8 cellular contexts compared by ENCODE assay signal in the genomic region with DNA sequence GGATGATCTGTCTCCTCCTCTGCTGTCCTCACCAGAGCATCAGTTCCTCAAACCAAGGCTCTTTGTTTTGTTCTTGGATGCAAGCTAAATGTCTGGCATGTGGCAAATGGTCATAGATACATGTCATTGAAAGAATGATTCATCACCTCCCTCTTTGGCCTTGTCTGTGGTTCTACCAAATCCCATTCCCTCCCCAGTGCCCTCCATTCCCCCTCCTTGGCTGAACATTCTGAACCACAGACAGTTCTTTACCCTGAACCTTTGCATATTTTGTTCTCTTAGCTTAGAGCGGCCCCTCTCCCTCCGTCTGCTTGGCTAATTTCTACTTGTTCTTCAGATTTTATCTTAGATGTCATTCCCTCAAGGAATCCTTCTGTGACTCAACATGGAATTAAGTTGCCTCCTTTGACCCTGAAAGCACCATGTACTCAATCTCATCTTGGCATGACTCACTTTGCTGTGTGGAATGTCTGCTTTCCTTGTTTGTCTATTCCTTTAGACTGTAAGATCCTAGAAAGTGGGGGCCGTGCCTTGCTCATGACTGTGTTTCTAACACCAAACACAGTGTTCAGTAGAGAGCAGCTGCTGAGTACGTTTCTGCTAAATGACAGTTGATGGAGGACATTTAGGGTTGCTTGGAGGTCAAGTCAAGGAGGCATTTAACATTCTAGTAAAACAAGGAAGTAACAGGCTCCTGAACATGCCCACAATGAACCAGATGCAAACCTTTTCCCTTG. TPM values are rescaled to one million over a fixed set of nuclear protein-coding genes. Genes with fewer than 3 reads are reported as not detected.
A peak's percentile ranks its signal among the peaks of the same experiment; 100 is the strongest.
DNase-seq lines count a peak whose midpoint lies in the region; ATAC-seq and TF ChIP-seq lines count a peak whose summit lies in the region.

No MANE protein-coding gene starts in this region.

- no peak for DNase-seq in CD4-positive, CD25-positive, alpha-beta regulatory T cell
- peak; percentile 73 for DNase-seq in NB4 (ENCODE audit: low read depth)
- DNase-seq in dedifferentiated amniotic fluid mesenchymal stem cell (ENCODE audit: extremely low spot score), result peak; percentile 94
- DNase-seq in NCI-H2107 treated with DMSO at 0.1 percent for 48 hours (lab: John Stamatoyannopoulos, UW; ENCODE audit: unreplicated experiment), result no peak
- no peak for DNase-seq in hippocampal formation (lab: John Stamatoyannopoulos, UW)
- DNase-seq in A673 (ENCODE audit: low spot score), result no peak

- peak overlapping the region; percentile 66 to 77 (median 76) for H3K4me3 Mint-ChIP-seq in CD4-positive, CD25-positive, alpha-beta regulatory T cell
- H3K4me3 Mint-ChIP-seq in nephron, result peak overlapping the region in 1 of 3 experiments; percentile 27

- H3K9me3 Mint-ChIP-seq in CD4-positive, CD25-positive, alpha-beta regulatory T cell, result no peaks in the 10 kb centered on the region
- H3K9me3 Mint-ChIP-seq in nephron, result no peaks in the 10 kb centered on the region

- no peaks in the 10 kb centered on the region for H3K9me3 ChIP-seq in CD4-positive, CD25-positive, alpha-beta regulatory T cell (ENCODE audit: control insufficient read depth in 2 of 2, low read length in 2 of 2)
- H3K9me3 ChIP-seq in A673 (ENCODE audit: low read depth, low read length, poor library complexity, severe bottlenecking), result no peaks in the 10 kb centered on the region

- H3K4me3 ChIP-seq in CD4-positive, CD25-positive, alpha-beta regulatory T cell (ENCODE audit: low read depth, low read length), result peak overlapping the region; percentile 38
- no peak overlapping the region for H3K4me3 ChIP-seq in NB4 (ENCODE audit: low read depth, low read length)
- no peak overlapping the region for H3K4me3 ChIP-seq in A673 (ENCODE audit: low read depth, low read length, poor library complexity, severe bottlenecking)

- H3K27ac Mint-ChIP-seq in CD4-positive, CD25-positive, alpha-beta regulatory T cell, result peak overlapping the region; percentile 83 to 90 (median 84)
- H3K27ac Mint-ChIP-seq in nephron, result peak overlapping the region; percentile 58 to 88 (median 83)

- no TSS peak for BruUV-seq in A673 (replicated peaks; lab: Mats Ljungman, UMichigan)

- no peak for TF ChIP-seq CTCF in NB4 (IDR thresholded peaks at IDR 0.05; ENCODE audit: low read depth, low read length)
- TF ChIP-seq CTCF in nephron (IDR thresholded peaks at IDR 0.05; ENCODE audit: unreplicated experiment in 3 of 3), result no peak
- TF ChIP-seq CTCF in A673 (conservative IDR thresholded peaks at IDR 0.05; ENCODE audit: low read depth, low read length), result no peak

- no peak for TF ChIP-seq POLR2A in NB4 (IDR thresholded peaks at IDR 0.05; ENCODE audit: extremely low read depth, insufficient read length)

- H3K4me1 ChIP-seq in CD4-positive, CD25-positive, alpha-beta regulatory T cell (ENCODE audit: control insufficient read depth, insufficient read depth, low read length, poor library complexity, severe bottlenecking), result peaks cover 54% of the 10 kb centered on the region
- H3K4me1 ChIP-seq in A673 (ENCODE audit: insufficient read depth, low read length, poor library complexity, severe bottlenecking), result peaks cover 18% of the 10 kb centered on the region

- H3K27me3 ChIP-seq in CD4-positive, CD25-positive, alpha-beta regulatory T cell (ENCODE audit: control insufficient read depth, insufficient read depth, low read length), result no peaks in the 10 kb centered on the region
- no peaks in the 10 kb centered on the region for H3K27me3 ChIP-seq in A673 (replicated peaks; ENCODE audit: insufficient read depth, low read depth, low read length, poor library complexity)

- POLR2A ChIA-PET in A673 (lab: Charles Lee; ENCODE audit: low non-redundant PET), result no interaction called here

- CTCF ChIA-PET in A673 (lab: Charles Lee), result no interaction called here

- peak overlapping the region; percentile 69 for H3K27ac ChIP-seq in CD4-positive, CD25-positive, alpha-beta regulatory T cell (ENCODE audit: insufficient read depth, low read length, poor library complexity, severe bottlenecking)
- H3K27ac ChIP-seq in A673 (ENCODE audit: low read depth, low read length, poor library complexity, severe bottlenecking), result no peak overlapping the region

- H3K27me3 Mint-ChIP-seq in CD4-positive, CD25-positive, alpha-beta regulatory T cell, result peaks cover 4% of the 10 kb centered on the region
- H3K27me3 Mint-ChIP-seq in nephron (ENCODE audit: low read depth), result peaks cover 4% of the 10 kb centered on the region

- intact Hi-C loops in A673 (cut with micrococcal nuclease; ENCODE audit: unreplicated experiment), result no loop called here

- H3K4me1 Mint-ChIP-seq in CD4-positive, CD25-positive, alpha-beta regulatory T cell, result peaks cover 13 to 67% (median 49%) of the 10 kb centered on the region in 4 donors
- H3K4me1 Mint-ChIP-seq in nephron, result peaks cover 64% of the 10 kb centered on the region

- peaks cover 29% of the 10 kb centered on the region for H3K36me3 ChIP-seq in CD4-positive, CD25-positive, alpha-beta regulatory T cell (ENCODE audit: control insufficient read depth, insufficient read depth, low read length)
- no peaks in the 10 kb centered on the region for H3K36me3 ChIP-seq in A673 (ENCODE audit: insufficient read depth, low read length, poor library complexity, severe bottlenecking)

- ATAC-seq in CD4-positive, CD25-positive, alpha-beta regulatory T cell (ENCODE audit: low read depth in 2 of 2), result no peak
- no peak for ATAC-seq in HG02610 (IDR thresholded peaks at IDR 0.05; ENCODE audit: unreplicated experiment)

- H3K36me3 Mint-ChIP-seq in CD4-positive, CD25-positive, alpha-beta regulatory T cell, result peaks cover 27% of the 10 kb centered on the region
- no peaks in the 10 kb centered on the region for H3K36me3 Mint-ChIP-seq in nephron (ENCODE audit: low read depth)

RNA-seq across cellular contexts. Expression of gene ALOX5AP, which starts 8.1 kb away (rescaled TPM):
- 80.4 TPM for total RNA-seq in CD4-positive, CD25-positive, alpha-beta regulatory T cell
- 100 to 1,000 TPM; 299 to 544 (median 380) TPM for polyA plus RNA-seq in CD4-positive, CD25-positive, alpha-beta regulatory T cell
- total RNA-seq in A673 (2021), result not detected in 2 replicates

Comparison
In these comparisons a context has a peak if more than half of its experiments do, and no peak if none do; other contexts are left out.
1. DNase-seq: peak in NB4 (single experiment) and dedifferentiated amniotic fluid mesenchymal stem cell (single experiment); none in CD4-positive, CD25-positive, alpha-beta regulatory T cell (0 of 3), NCI-H2107 treated with DMSO at 0.1 percent for 48 hours (single experiment), hippocampal formation (0 of 2) and A673 (single experiment).
2. RNA of gene ALOX5AP, which starts 8.1 kb away (total RNA-seq): 80.4 TPM in CD4-positive, CD25-positive, alpha-beta regulatory T cell (single experiment); not detected in A673; every median in the first group is over 10 times any median in the second.